In the genomic region with DNA sequence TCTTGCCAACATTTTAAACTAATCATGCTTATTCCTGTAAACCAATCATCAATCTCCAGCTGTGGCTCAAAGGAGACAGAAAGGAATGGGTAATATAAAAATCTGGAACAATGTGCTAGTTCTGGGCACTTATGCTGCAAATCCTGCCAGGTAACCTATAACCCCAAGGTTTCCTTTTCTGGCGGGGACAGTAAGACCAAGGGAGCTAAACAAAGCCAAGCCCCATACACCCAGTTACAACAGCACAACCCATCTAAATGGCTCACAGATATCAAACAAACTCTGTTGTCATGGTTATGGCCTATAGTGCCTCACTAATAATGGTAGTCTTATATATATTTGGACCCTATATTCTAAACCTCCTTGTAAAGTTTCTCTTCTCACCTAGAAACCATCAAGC, we compare ENCODE assay signal across 13 cellular contexts.
"Had no signal": no experiment of that assay in that cellular context is flagged by ENCODE, and none has a peak within 500 bp of the region (broad histone marks: within the 10 kb centered on the region; RNA-seq: fewer than 3 reads in every experiment).

No MANE protein-coding gene starts in this region.

- H3K4me1 Mint-ChIP-seq: natural killer cell had no signal

- DNase-seq: activated CD8-positive, alpha-beta memory T cell treated with anti-CD3 and anti-CD28 coated beads, Interleukin-2, amount 50 U/mL, for 4 hours; activated CD8-positive, alpha-beta T cell treated with anti-CD3 and anti-CD28 coated beads for 36 hours; activated naive CD4-positive, alpha-beta T cell treated with Interleukin-2 at 50 U/mL for 16 hours; foreskin melanocyte; head of caudate nucleus; left colon; natural killer cell; stimulated activated CD4-positive, alpha-beta T cell treated with anti-CD3 and anti-CD28 coated beads, Interleukin-2, amount 100 ng/mL, for 48 hours; stimulated activated CD8-positive, alpha-beta memory T cell treated with anti-CD3 and anti-CD28 coated beads, Interleukin-4, amount 100 ng/mL, for 48 hours; uterus had no signal

- H3K27ac Mint-ChIP-seq: activated T-helper 1 cell treated with anti-CD3 and anti-CD28 coated beads, Interleukin-12 subunit alpha, Interleukin-12 subunit beta, Interleukin-2, Interleukin-4 antibody, amounts not matched to agents 30 ng/mL and 10 ng/mL and 1 ng/mL, durations not matched to agents 14 hours and 24 hours and 36 hours; natural killer cell; T-helper 2 cell treated with Interferon-gamma antibody and Interleukin-4, amounts not matched to agents 5 μg/mL and 100 μg/mL, for 36 hours had no signal

- H3K9me3 Mint-ChIP-seq: natural killer cell had no signal

- H3K27me3 Mint-ChIP-seq: activated CD8-positive, alpha-beta T cell treated with anti-CD3 and anti-CD28 coated beads for 36 hours; stimulated activated naive CD8-positive, alpha-beta T cell treated with anti-CD3 and anti-CD28 coated beads, Interleukin-15, Interleukin-2, amounts not matched to agents 100 ng/mL and 50 ng/mL, for 24 hours had no signal

- H3K4me3 Mint-ChIP-seq: activated CD8-positive, alpha-beta T cell treated with anti-CD3 and anti-CD28 coated beads for 36 hours; activated T-helper 1 cell treated with anti-CD3 and anti-CD28 coated beads, Interleukin-12 subunit alpha, Interleukin-12 subunit beta, Interleukin-2, Interleukin-4 antibody, amounts not matched to agents 30 ng/mL and 10 ng/mL and 1 ng/mL, durations not matched to agents 14 hours and 24 hours and 36 hours; natural killer cell; stimulated activated naive CD8-positive, alpha-beta T cell treated with anti-CD3 and anti-CD28 coated beads, Interleukin-15, Interleukin-2, amounts not matched to agents 100 ng/mL and 50 ng/mL, for 24 hours; T-helper 2 cell treated with Interferon-gamma antibody and Interleukin-4, amounts not matched to agents 5 μg/mL and 100 μg/mL, for 36 hours had no signal
